ENCODE assay signal across 1 cellular context in genomic region chr11:70158757-70159389, GRCh38.
TF ChIP-seq lines count a peak whose summit lies in the region.

No MANE protein-coding gene starts in this region.

TF ChIP-seq in HCT116, 20 proteins besides CTCF, POLR2A, EP300 and RAD21 (continued from another document):
- no peak for TF ChIP-seq REST (IDR thresholded peaks at IDR 0.05; ENCODE audit: low read depth)
- TF ChIP-seq CEBPB (IDR thresholded peaks at IDR 0.05; ENCODE audit: low read depth), result no peak
- TF ChIP-seq SRF (IDR thresholded peaks at IDR 0.05; ENCODE audit: low read depth), result no peak
- TF ChIP-seq EZH2phosphoT487 (IDR thresholded peaks at IDR 0.05; ENCODE audit: borderline replicate concordance), result no peak
- no peak for TF ChIP-seq SP1 (IDR thresholded peaks at IDR 0.05; ENCODE audit: low read depth)
- TF ChIP-seq ZBTB33 (IDR thresholded peaks at IDR 0.05; ENCODE audit: extremely low read depth, insufficient replicate concordance, low read length), result no peak
- TF ChIP-seq POLR2AphosphoS5 (IDR thresholded peaks at IDR 0.05; ENCODE audit: low read depth, low read length), result no peak
- TF ChIP-seq FOSL1 (IDR thresholded peaks at IDR 0.05; ENCODE audit: low read depth), result no peak
- TF ChIP-seq MAX (IDR thresholded peaks at IDR 0.05), result no peak
TF ChIP-seq in HCT116: peak in this region for 0.
